8 cellular contexts compared by ENCODE assay signal in the genomic region with DNA sequence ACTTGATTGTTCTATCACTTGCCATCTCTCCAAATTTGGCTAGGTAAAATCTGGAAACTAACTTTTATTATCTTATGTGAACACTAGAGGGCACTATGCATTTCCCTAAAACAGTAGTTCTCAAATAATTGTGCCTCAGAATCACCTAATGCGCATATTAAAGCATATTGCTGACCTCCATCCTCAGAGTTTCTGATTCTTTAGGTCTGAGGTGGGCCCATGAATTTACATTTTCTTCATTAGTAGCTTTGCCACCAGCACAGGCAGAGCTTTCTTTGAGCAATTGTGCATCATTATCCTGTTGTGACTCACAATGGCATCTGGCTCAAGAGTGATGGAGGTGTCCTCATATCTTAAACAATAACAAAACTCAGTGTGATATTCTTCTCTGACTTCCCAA. TPM values are rescaled to one million over a fixed set of nuclear protein-coding genes. Genes with fewer than 3 reads are reported as not detected.
DNase-seq lines count a peak whose midpoint lies in the region; ATAC-seq and TF ChIP-seq lines count a peak whose summit lies in the region.

No MANE protein-coding gene starts in this region.

- DNase-seq in AG04450 (ENCODE audit: low read depth, low spot score) (no peak), NCI-H2171 treated with DMSO at 0.1 percent for 48 hours (lab: John Stamatoyannopoulos, UW) (peak; percentile 9), choroid plexus epithelial cell (ENCODE audit: low read depth) (peak; percentile 23), progenitor cell of endocrine pancreas (ENCODE audit: low spot score, unreplicated experiment) (no peak), inferior parietal cortex (ENCODE audit: extremely low spot score) (no peak), ecto neural progenitor cell (ENCODE audit: low spot score) (no peak)
- no peak for DNase-seq in activated naive CD8-positive, alpha-beta T cell treated with anti-CD3 and anti-CD28 coated beads, Interleukin-2, amount 50 U/mL, for 24 hours

- no peaks in the 10 kb centered on the region for H3K9me3 Mint-ChIP-seq in progenitor cell of endocrine pancreas (ENCODE audit: low read depth)
- H3K9me3 Mint-ChIP-seq in activated naive CD8-positive, alpha-beta T cell treated with anti-CD3 and anti-CD28 coated beads, Interleukin-2, amount 50 U/mL, for 24 hours: no peaks in the 10 kb centered on the region

- no peak overlapping the region for H3K4me3 ChIP-seq in AG04450 (ENCODE audit: low read depth, low read length)
- no peak overlapping the region for H3K4me3 ChIP-seq in choroid plexus epithelial cell (ENCODE audit: low read depth, low read length)

- peak; percentile 60 for TF ChIP-seq CTCF in AG04450 (IDR thresholded peaks at IDR 0.05; ENCODE audit: low read depth, low read length)
- TF ChIP-seq CTCF in choroid plexus epithelial cell (conservative IDR thresholded peaks at IDR 0.05; ENCODE audit: low read depth, low read length): peak; percentile 53
- TF ChIP-seq CTCF in progenitor cell of endocrine pancreas (IDR thresholded peaks at IDR 0.05; ENCODE audit: unreplicated experiment): peak; percentile 74

- H3K27ac Mint-ChIP-seq in progenitor cell of endocrine pancreas: no peak overlapping the region
- no peak overlapping the region for H3K27ac Mint-ChIP-seq in activated naive CD8-positive, alpha-beta T cell treated with anti-CD3 and anti-CD28 coated beads, Interleukin-2, amount 50 U/mL, for 24 hours

- H3K36me3 Mint-ChIP-seq in progenitor cell of endocrine pancreas (ENCODE audit: insufficient read depth): no peaks in the 10 kb centered on the region
- H3K36me3 Mint-ChIP-seq in activated naive CD8-positive, alpha-beta T cell treated with anti-CD3 and anti-CD28 coated beads, Interleukin-2, amount 50 U/mL, for 24 hours (ENCODE audit: low read depth): no peaks in the 10 kb centered on the region

- ATAC-seq in GM18907 (IDR thresholded peaks at IDR 0.05; ENCODE audit: unreplicated experiment): peak; percentile 46
- no peak for ATAC-seq in activated naive CD8-positive, alpha-beta T cell treated with anti-CD3 and anti-CD28 coated beads, Interleukin-2, amount 50 U/mL, for 24 hours

- POLR2A ChIA-PET in AG04450 (lab: Yijun Ruan, JAX): no interaction called here

- H3K27ac ChIP-seq in AG04450 (ENCODE audit: low read depth, low read length): no peak overlapping the region

- H3K27me3 Mint-ChIP-seq in progenitor cell of endocrine pancreas: no peaks in the 10 kb centered on the region
- no peaks in the 10 kb centered on the region for H3K27me3 Mint-ChIP-seq in activated naive CD8-positive, alpha-beta T cell treated with anti-CD3 and anti-CD28 coated beads, Interleukin-2, amount 50 U/mL, for 24 hours

- H3K4me1 Mint-ChIP-seq in progenitor cell of endocrine pancreas (ENCODE audit: low read depth): peaks cover 4% of the 10 kb centered on the region
- no peaks in the 10 kb centered on the region for H3K4me1 Mint-ChIP-seq in activated naive CD8-positive, alpha-beta T cell treated with anti-CD3 and anti-CD28 coated beads, Interleukin-2, amount 50 U/mL, for 24 hours

- H3K4me3 Mint-ChIP-seq in progenitor cell of endocrine pancreas (ENCODE audit: low read depth): no peak overlapping the region
- H3K4me3 Mint-ChIP-seq in activated naive CD8-positive, alpha-beta T cell treated with anti-CD3 and anti-CD28 coated beads, Interleukin-2, amount 50 U/mL, for 24 hours: no peak overlapping the region

- no peaks in the 10 kb centered on the region for H3K27me3 ChIP-seq in AG04450 (ENCODE audit: control insufficient read depth, insufficient read depth, low read length)

- CTCF ChIA-PET in AG04450 (lab: Charles Lee): interaction anchor here (0.6 to 3.8 kb wide), 33 partner anchors 9 to 1830 kb away, joined by 3 to 28 read pairs (median 5); a partner anchor contains a TSS

- H3K9me3 ChIP-seq in AG04450 (ENCODE audit: control insufficient read depth, insufficient read depth, low read length): no peaks in the 10 kb centered on the region

RNA-seq across cellular contexts. Expression of a gene that starts 17.5 kb away (rescaled TPM):
- polyA plus RNA-seq in AG04450 (2011; rRNA removed): 2.4 and 3.1 TPM in 2 replicates
- 0.46 and 1.6 TPM in 2 replicates for polyA minus RNA-seq in AG04450 (2011; rRNA and poly(A)+ RNA removed)
- 1.1 and 2.1 TPM in 2 replicates for total RNA-seq in progenitor cell of endocrine pancreas

Comparison
In these comparisons a context has a peak if more than half of its experiments do, and no peak if none do; other contexts are left out.
1. DNase-seq: peak in NCI-H2171 treated with DMSO at 0.1 percent for 48 hours (single experiment) and choroid plexus epithelial cell (single experiment); none in AG04450 (single experiment), progenitor cell of endocrine pancreas (single experiment), inferior parietal cortex (single experiment), activated naive CD8-positive, alpha-beta T cell treated with anti-CD3 and anti-CD28 coated beads, Interleukin-2, amount 50 U/mL, for 24 hours (single experiment) and ecto neural progenitor cell (single experiment).
2. Peak in every context shown above with its lines, with median percentiles within 50 percentile points of each other: CTCF ChIP-seq.